1 cellular context compared by ENCODE assay signal in the genomic region with DNA sequence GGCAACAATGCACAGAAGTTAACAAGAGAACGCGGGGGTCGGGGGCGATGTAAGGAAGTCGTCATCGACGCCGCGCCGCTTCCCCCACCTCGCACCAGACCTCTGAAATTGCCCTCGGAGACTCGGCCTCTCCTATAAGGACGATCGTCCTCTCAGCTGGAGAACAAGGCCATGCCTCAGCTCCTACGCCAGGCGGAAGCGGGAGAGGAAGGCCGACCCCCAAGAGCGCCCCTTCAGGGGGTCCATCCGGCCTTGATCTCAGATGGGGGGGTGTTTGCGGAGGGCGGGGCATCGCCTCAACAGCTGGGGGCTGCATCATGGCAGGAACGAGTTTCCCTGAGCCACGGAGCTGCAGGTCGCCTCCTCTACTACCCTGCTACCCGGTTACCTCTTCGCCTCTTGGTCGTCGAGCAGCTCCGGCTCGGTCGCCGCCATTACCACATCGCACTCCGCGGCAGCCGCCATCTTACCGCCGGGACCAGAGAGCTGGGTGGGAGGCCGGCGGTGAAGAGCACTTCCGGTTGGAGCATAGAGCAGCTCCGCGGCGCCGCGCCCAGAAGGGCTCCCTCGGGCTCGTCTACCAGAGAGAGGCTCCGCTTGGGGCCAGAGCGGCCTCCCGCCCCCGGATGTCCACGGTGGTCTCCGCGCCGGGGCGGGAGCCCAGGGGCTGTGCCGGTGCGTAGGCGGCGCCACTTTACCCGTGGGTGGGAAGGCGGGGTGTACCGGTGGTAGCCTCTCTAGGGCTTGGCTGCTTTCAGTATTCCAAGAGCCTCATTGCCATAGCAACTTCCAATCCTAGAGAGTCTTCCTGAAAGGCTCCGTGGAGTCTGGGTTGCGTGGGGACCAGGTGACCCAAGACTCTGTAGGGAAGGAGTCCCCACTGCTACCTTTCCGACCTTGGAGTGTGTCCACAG.
TF ChIP-seq lines count a peak whose summit lies in the region.

A gene with protein sequence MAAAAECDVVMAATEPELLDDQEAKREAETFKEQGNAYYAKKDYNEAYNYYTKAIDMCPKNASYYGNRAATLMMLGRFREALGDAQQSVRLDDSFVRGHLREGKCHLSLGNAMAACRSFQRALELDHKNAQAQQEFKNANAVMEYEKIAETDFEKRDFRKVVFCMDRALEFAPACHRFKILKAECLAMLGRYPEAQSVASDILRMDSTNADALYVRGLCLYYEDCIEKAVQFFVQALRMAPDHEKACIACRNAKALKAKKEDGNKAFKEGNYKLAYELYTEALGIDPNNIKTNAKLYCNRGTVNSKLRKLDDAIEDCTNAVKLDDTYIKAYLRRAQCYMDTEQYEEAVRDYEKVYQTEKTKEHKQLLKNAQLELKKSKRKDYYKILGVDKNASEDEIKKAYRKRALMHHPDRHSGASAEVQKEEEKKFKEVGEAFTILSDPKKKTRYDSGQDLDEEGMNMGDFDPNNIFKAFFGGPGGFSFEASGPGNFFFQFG (minus strand): TSS at position 488 of the 914 bp plus-strand sequence. CDS start 23 bp downstream, at position 465.

TF ChIP-seq in HepG2, 621 proteins besides CTCF, POLR2A, EP300 and RAD21 (continued from another document and continues in another):
- TF ChIP-seq HNRNPK (IDR thresholded peaks at IDR 0.05; ENCODE audit: low read depth, low read length, poor library complexity, severe bottlenecking) = no peak
- TF ChIP-seq ZNF550 (CRISPR knock-in tag; IDR thresholded peaks at IDR 0.05; ENCODE audit: borderline replicate concordance) = peak; percentile 62; the same call in 1 of the 2 replicates
- TF ChIP-seq TAF1 (CRISPR knock-in tag; IDR thresholded peaks at IDR 0.05) = peak; percentile 100
- TF ChIP-seq, protein P1, sequence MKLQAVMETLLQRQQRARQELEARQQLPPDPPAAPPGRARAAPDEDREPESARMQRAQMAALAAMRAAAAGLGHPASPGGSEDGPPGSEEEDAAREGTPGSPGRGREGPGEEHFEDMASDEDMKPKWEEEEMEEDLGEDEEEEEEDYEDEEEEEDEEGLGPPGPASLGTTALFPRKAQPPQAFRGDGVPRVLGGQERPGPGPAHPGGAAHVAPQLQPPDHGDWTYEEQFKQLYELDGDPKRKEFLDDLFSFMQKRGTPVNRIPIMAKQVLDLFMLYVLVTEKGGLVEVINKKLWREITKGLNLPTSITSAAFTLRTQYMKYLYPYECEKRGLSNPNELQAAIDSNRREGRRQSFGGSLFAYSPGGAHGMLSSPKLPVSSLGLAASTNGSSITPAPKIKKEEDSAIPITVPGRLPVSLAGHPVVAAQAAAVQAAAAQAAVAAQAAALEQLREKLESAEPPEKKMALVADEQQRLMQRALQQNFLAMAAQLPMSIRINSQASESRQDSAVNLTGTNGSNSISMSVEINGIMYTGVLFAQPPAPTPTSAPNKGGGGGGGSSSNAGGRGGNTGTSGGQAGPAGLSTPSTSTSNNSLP (IDR thresholded peaks at IDR 0.05; ENCODE audit: low read depth, low read length) = no peak
- TF ChIP-seq TOPORS (CRISPR knock-in tag; IDR thresholded peaks at IDR 0.05) = peak; percentile 82; the same call in 1 of the 2 replicates
- peak; percentile 60; the same call in 1 of the 2 replicates for TF ChIP-seq FOSL2 (CRISPR knock-in tag; IDR thresholded peaks at IDR 0.05)
- peak; percentile 31 for TF ChIP-seq ZNF883 (CRISPR knock-in tag; IDR thresholded peaks at IDR 0.05; ENCODE audit: not compliant biosample characterization)
- TF ChIP-seq, protein P2, sequence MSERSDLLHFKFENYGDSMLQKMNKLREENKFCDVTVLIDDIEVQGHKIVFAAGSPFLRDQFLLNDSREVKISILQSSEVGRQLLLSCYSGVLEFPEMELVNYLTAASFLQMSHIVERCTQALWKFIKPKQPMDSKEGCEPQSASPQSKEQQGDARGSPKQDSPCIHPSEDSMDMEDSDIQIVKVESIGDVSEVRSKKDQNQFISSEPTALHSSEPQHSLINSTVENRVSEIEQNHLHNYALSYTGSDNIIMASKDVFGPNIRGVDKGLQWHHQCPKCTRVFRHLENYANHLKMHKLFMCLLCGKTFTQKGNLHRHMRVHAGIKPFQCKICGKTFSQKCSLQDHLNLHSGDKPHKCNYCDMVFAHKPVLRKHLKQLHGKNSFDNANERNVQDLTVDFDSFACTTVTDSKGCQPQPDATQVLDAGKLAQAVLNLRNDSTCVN (CRISPR knock-in tag; IDR thresholded peaks at IDR 0.05; ENCODE audit: borderline replicate concordance) = no peak; the same call in 1 of the 2 replicates
- no peak for TF ChIP-seq SMC3 (IDR thresholded peaks at IDR 0.05; ENCODE audit: low read length)
- peak; percentile 84 for TF ChIP-seq GABPA (IDR thresholded peaks at IDR 0.05; ENCODE audit: low read depth, low read length)
- peak; percentile 95 for TF ChIP-seq GABPA (CRISPR knock-in tag; IDR thresholded peaks at IDR 0.05; ENCODE audit: low read depth)
- no peak for TF ChIP-seq ZNF660 (CRISPR knock-in tag; IDR thresholded peaks at IDR 0.05; ENCODE audit: borderline replicate concordance, low read depth)
- no peak for TF ChIP-seq NR2F6 (IDR thresholded peaks at IDR 0.05)
- TF ChIP-seq NR2F6 (CRISPR knock-in tag; IDR thresholded peaks at IDR 0.05) = peak; percentile 60
- peak; percentile 81 for TF ChIP-seq NFKB2 (CRISPR knock-in tag; IDR thresholded peaks at IDR 0.05; ENCODE audit: borderline replicate concordance)
- TF ChIP-seq ZNF546 (CRISPR knock-in tag; conservative IDR thresholded peaks at IDR 0.05) = peak; percentile 87
- TF ChIP-seq, protein P3, sequence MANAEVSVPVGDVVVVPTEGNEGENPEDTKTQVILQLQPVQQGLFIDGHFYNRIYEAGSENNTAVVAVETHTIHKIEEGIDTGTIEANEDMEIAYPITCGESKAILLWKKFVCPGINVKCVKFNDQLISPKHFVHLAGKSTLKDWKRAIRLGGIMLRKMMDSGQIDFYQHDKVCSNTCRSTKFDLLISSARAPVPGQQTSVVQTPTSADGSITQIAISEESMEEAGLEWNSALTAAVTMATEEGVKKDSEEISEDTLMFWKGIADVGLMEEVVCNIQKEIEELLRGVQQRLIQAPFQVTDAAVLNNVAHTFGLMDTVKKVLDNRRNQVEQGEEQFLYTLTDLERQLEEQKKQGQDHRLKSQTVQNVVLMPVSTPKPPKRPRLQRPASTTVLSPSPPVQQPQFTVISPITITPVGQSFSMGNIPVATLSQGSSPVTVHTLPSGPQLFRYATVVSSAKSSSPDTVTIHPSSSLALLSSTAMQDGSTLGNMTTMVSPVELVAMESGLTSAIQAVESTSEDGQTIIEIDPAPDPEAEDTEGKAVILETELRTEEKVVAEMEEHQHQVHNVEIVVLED (CRISPR knock-in tag; IDR thresholded peaks at IDR 0.05; ENCODE audit: borderline replicate concordance) = peak; percentile 87
- no peak for TF ChIP-seq JUNB (CRISPR knock-in tag; IDR thresholded peaks at IDR 0.05; ENCODE audit: borderline replicate concordance)
- TF ChIP-seq, protein P4, sequence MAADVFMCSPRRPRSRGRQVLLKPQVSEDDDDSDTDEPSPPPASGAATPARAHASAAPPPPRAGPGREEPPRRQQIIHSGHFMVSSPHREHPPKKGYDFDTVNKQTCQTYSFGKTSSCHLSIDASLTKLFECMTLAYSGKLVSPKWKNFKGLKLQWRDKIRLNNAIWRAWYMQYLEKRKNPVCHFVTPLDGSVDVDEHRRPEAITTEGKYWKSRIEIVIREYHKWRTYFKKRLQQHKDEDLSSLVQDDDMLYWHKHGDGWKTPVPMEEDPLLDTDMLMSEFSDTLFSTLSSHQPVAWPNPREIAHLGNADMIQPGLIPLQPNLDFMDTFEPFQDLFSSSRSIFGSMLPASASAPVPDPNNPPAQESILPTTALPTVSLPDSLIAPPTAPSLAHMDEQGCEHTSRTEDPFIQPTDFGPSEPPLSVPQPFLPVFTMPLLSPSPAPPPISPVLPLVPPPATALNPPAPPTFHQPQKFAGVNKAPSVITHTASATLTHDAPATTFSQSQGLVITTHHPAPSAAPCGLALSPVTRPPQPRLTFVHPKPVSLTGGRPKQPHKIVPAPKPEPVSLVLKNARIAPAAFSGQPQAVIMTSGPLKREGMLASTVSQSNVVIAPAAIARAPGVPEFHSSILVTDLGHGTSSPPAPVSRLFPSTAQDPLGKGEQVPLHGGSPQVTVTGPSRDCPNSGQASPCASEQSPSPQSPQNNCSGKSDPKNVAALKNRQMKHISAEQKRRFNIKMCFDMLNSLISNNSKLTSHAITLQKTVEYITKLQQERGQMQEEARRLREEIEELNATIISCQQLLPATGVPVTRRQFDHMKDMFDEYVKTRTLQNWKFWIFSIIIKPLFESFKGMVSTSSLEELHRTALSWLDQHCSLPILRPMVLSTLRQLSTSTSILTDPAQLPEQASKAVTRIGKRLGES (CRISPR knock-in tag; IDR thresholded peaks at IDR 0.05; ENCODE audit: borderline replicate concordance) = 0 out of 2 replicates have a peak, but pooled peaks have one; percentile 15
- peak; percentile 92 for TF ChIP-seq ZC3H13 (CRISPR knock-in tag; IDR thresholded peaks at IDR 0.05)
- TF ChIP-seq ZNF672 (CRISPR knock-in tag; IDR thresholded peaks at IDR 0.05) = no peak
- TF ChIP-seq ZNF263 (CRISPR knock-in tag; IDR thresholded peaks at IDR 0.05) = peak; percentile 55
- TF ChIP-seq KLF15 (CRISPR knock-in tag; IDR thresholded peaks at IDR 0.05; ENCODE audit: borderline replicate concordance) = no peak; the same call in 1 of the 2 replicates
- peak; percentile 84; the same call in 1 of the 2 replicates for TF ChIP-seq ETV6 (CRISPR knock-in tag; conservative IDR thresholded peaks at IDR 0.05)
- TF ChIP-seq RBM22 (optimal IDR thresholded peaks at IDR 0.05; ENCODE audit: low read length) = no peak
- TF ChIP-seq, protein P5, sequence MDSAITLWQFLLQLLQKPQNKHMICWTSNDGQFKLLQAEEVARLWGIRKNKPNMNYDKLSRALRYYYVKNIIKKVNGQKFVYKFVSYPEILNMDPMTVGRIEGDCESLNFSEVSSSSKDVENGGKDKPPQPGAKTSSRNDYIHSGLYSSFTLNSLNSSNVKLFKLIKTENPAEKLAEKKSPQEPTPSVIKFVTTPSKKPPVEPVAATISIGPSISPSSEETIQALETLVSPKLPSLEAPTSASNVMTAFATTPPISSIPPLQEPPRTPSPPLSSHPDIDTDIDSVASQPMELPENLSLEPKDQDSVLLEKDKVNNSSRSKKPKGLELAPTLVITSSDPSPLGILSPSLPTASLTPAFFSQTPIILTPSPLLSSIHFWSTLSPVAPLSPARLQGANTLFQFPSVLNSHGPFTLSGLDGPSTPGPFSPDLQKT (CRISPR knock-in tag; IDR thresholded peaks at IDR 0.05; ENCODE audit: borderline replicate concordance) = no peak; the same call in 1 of the 2 replicates
- no peak; the same call in 1 of the 2 replicates for TF ChIP-seq ZNF572 (CRISPR knock-in tag; IDR thresholded peaks at IDR 0.05)
- TF ChIP-seq FOXA1 (IDR thresholded peaks at IDR 0.05) = no peak
- TF ChIP-seq FOXA1 (CRISPR knock-in tag; IDR thresholded peaks at IDR 0.05) = no peak
- TF ChIP-seq, protein P6, sequence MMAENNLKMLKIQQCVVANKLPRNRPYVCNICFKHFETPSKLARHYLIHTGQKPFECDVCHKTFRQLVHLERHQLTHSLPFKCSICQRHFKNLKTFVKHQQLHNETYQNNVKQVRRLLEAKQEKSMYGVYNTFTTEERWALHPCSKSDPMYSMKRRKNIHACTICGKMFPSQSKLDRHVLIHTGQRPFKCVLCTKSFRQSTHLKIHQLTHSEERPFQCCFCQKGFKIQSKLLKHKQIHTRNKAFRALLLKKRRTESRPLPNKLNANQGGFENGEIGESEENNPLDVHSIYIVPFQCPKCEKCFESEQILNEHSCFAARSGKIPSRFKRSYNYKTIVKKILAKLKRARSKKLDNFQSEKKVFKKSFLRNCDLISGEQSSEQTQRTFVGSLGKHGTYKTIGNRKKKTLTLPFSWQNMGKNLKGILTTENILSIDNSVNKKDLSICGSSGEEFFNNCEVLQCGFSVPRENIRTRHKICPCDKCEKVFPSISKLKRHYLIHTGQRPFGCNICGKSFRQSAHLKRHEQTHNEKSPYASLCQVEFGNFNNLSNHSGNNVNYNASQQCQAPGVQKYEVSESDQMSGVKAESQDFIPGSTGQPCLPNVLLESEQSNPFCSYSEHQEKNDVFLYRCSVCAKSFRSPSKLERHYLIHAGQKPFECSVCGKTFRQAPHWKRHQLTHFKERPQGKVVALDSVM (CRISPR knock-in tag; IDR thresholded peaks at IDR 0.05) = peak; percentile 79
- TF ChIP-seq ZNF782 (CRISPR knock-in tag; IDR thresholded peaks at IDR 0.05; ENCODE audit: borderline replicate concordance) = peak; percentile 47; the same call in 1 of the 2 replicates
- TF ChIP-seq, protein P7, sequence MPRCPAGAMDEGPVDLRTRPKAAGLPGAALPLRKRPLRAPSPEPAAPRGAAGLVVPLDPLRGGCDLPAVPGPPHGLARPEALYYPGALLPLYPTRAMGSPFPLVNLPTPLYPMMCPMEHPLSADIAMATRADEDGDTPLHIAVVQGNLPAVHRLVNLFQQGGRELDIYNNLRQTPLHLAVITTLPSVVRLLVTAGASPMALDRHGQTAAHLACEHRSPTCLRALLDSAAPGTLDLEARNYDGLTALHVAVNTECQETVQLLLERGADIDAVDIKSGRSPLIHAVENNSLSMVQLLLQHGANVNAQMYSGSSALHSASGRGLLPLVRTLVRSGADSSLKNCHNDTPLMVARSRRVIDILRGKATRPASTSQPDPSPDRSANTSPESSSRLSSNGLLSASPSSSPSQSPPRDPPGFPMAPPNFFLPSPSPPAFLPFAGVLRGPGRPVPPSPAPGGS (CRISPR knock-in tag; IDR thresholded peaks at IDR 0.05) = peak; percentile 53
- peak; percentile 99 for TF ChIP-seq RBFOX2 (IDR thresholded peaks at IDR 0.05; ENCODE audit: low read depth, low read length)
- peak; percentile 92; the same call in 1 of the 2 replicates for TF ChIP-seq ZNF101 (CRISPR knock-in tag; IDR thresholded peaks at IDR 0.05; ENCODE audit: borderline replicate concordance, low read depth)
- TF ChIP-seq, protein P8, sequence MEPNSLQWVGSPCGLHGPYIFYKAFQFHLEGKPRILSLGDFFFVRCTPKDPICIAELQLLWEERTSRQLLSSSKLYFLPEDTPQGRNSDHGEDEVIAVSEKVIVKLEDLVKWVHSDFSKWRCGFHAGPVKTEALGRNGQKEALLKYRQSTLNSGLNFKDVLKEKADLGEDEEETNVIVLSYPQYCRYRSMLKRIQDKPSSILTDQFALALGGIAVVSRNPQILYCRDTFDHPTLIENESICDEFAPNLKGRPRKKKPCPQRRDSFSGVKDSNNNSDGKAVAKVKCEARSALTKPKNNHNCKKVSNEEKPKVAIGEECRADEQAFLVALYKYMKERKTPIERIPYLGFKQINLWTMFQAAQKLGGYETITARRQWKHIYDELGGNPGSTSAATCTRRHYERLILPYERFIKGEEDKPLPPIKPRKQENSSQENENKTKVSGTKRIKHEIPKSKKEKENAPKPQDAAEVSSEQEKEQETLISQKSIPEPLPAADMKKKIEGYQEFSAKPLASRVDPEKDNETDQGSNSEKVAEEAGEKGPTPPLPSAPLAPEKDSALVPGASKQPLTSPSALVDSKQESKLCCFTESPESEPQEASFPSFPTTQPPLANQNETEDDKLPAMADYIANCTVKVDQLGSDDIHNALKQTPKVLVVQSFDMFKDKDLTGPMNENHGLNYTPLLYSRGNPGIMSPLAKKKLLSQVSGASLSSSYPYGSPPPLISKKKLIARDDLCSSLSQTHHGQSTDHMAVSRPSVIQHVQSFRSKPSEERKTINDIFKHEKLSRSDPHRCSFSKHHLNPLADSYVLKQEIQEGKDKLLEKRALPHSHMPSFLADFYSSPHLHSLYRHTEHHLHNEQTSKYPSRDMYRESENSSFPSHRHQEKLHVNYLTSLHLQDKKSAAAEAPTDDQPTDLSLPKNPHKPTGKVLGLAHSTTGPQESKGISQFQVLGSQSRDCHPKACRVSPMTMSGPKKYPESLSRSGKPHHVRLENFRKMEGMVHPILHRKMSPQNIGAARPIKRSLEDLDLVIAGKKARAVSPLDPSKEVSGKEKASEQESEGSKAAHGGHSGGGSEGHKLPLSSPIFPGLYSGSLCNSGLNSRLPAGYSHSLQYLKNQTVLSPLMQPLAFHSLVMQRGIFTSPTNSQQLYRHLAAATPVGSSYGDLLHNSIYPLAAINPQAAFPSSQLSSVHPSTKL (CRISPR knock-in tag; IDR thresholded peaks at IDR 0.05) = peak; percentile 76
- peak; percentile 31 for TF ChIP-seq PHF21A (CRISPR knock-in tag; IDR thresholded peaks at IDR 0.05)
- TF ChIP-seq ZNF337 (CRISPR knock-in tag; IDR thresholded peaks at IDR 0.05; ENCODE audit: borderline replicate concordance, low read depth) = peak; percentile 54; the same call in 1 of the 2 replicates
- peak; percentile 99 for TF ChIP-seq ASH2L (IDR thresholded peaks at IDR 0.05; ENCODE audit: insufficient read length, low read depth, low read length)
